ENCODE assay signal across 2 cellular contexts in genomic region chr13:66831317-66831716, GRCh38.
TF ChIP-seq lines count a peak whose summit lies in the region.

No MANE protein-coding gene starts in this region.

TF ChIP-seq in SK-N-SH, 30 proteins besides CTCF, POLR2A, EP300 and RAD21 (continued from another document):
- TF ChIP-seq IRF3 (IDR thresholded peaks at IDR 0.05; ENCODE audit: low read depth, low read length) = no peak
- no peak for TF ChIP-seq MXI1 (IDR thresholded peaks at IDR 0.05; ENCODE audit: low read depth, low read length)
- no peak for TF ChIP-seq ELF1 (IDR thresholded peaks at IDR 0.05)

TF ChIP-seq in SK-N-SH treated with all-trans-retinoic acid at 6 μM for 48 hours, 23 proteins besides CTCF, POLR2A, EP300 and RAD21 (continued from another document):
- no peak for TF ChIP-seq TSHZ2 (CRISPR knock-in tag; IDR thresholded peaks at IDR 0.05)
- no peak for TF ChIP-seq TOX (CRISPR knock-in tag; IDR thresholded peaks at IDR 0.05; ENCODE audit: borderline replicate concordance)
